In genomic region chr5:56479701-56480304, GRCh38 we compare ENCODE assay signal across 8 cellular contexts.
DNase-seq lines count a peak whose midpoint lies in the region; ATAC-seq, FAIRE-seq and TF ChIP-seq lines count a peak whose summit lies in the region.

No MANE protein-coding gene starts in this region.

- CTCF ChIA-PET in Caco-2 (lab: Charles Lee), result interaction anchor here (0.9 to 3.1 kb wide), 3 partner anchors 77 to 345 kb away, joined by 3 to 12 read pairs (median 3); no protein-coding TSS in a partner anchor

- no peak overlapping the region for H3K9ac ChIP-seq in iPS-15b (ENCODE audit: low read depth, low read length)

- H3K4me3 ChIP-seq in Caco-2 (ENCODE audit: low read depth, low read length), result peak overlapping the region; percentile 56
- peak overlapping the region; percentile 57 for H3K4me3 ChIP-seq in iPS-15b (ENCODE audit: low read depth, low read length)

- ATAC-seq in HG02981 (IDR thresholded peaks at IDR 0.05; ENCODE audit: unreplicated experiment) (peak; percentile 37), HG02870 (IDR thresholded peaks at IDR 0.05; ENCODE audit: unreplicated experiment) (no peak)

- H3K27ac Mint-ChIP-seq in Caco-2 (ENCODE audit: unreplicated experiment), result peak overlapping the region; percentile 71

- no peak for TF ChIP-seq POLR2A in H54 (IDR thresholded peaks at IDR 0.05; ENCODE audit: low read depth, low read length)

- no peak for FAIRE-seq in H54 (lab: Jason Lieb, UNC)

- H3K4me3 Mint-ChIP-seq in Caco-2 (ENCODE audit: unreplicated experiment), result peak overlapping the region; percentile 69

- POLR2A ChIA-PET in Caco-2 (lab: Charles Lee), result interaction anchor here (1.0 to 1.7 kb wide), 7 partner anchors 12 to 209 kb away, joined by 3 to 8 read pairs (median 4); no protein-coding TSS in a partner anchor

- peaks cover 6% of the 10 kb centered on the region for H3K36me3 Mint-ChIP-seq in Caco-2 (ENCODE audit: insufficient read depth, unreplicated experiment)

- H3K9me3 ChIP-seq in Caco-2 (no peaks in the 10 kb centered on the region; the same call in 1 of the 2 replicates), iPS-15b (ENCODE audit: control insufficient read depth, insufficient read depth, low read length) (no peaks in the 10 kb centered on the region)

- intact Hi-C loops in Caco-2 (cut with micrococcal nuclease; ENCODE audit: unreplicated experiment), result loop anchor here (1.0 to 10.0 kb wide), 6 partner anchors 33 to 337 kb away; partner anchors contain the start of gene MAP3K1

- H3K9me3 Mint-ChIP-seq in Caco-2 (ENCODE audit: unreplicated experiment), result no peaks in the 10 kb centered on the region

- no peaks in the 10 kb centered on the region for H3K27me3 ChIP-seq in Caco-2 (replicated peaks; ENCODE audit: control insufficient read depth, insufficient read depth, low read length)
- peaks cover 49% of the 10 kb centered on the region for H3K27me3 ChIP-seq in iPS-15b (ENCODE audit: control insufficient read depth, insufficient read depth, low read length)

- H3K4me1 Mint-ChIP-seq in Caco-2 (ENCODE audit: low read depth, unreplicated experiment), result peaks cover 34% of the 10 kb centered on the region

- no peak for TF ChIP-seq CTCF in Caco-2 (IDR thresholded peaks at IDR 0.05; ENCODE audit: insufficient read depth in 1 of 2, low read depth in 1 of 2, low read length in 1 of 2, severe bottlenecking in 1 of 2, unreplicated experiment in 1 of 2)

- TSS peak; percentile 61 for BruUV-seq in Caco-2 (replicated peaks; lab: Mats Ljungman, UMichigan)

- DNase-seq in Caco-2 (no peak), H54 (ENCODE audit: insufficient read length, low spot score) (no peak), NCI-H82 (lab: John Stamatoyannopoulos, UW) (no peak)
- DNase-seq in activated T-cell treated with anti-CD3 and anti-CD28 coated beads, Interleukin-2, amount 50 U/mL, for 48 hours, result peak; percentile 28 to 45
- peak; percentile 36 for DNase-seq in stimulated activated CD4-positive, alpha-beta T cell treated with anti-CD3 and anti-CD28 coated beads, Interleukin-4, amount 100 ng/mL, for 24 hours

- no peaks in the 10 kb centered on the region for H3K27me3 Mint-ChIP-seq in Caco-2 (ENCODE audit: insufficient read depth, unreplicated experiment)

- H3K4me1 ChIP-seq in Caco-2, result peaks cover 57% of the 10 kb centered on the region
- peaks cover 7% of the 10 kb centered on the region for H3K4me1 ChIP-seq in iPS-15b (ENCODE audit: control insufficient read depth, insufficient read depth, low read length)

- H3K36me3 ChIP-seq in Caco-2 (ENCODE audit: control insufficient read depth, insufficient read depth, low read length) (no peaks in the 10 kb centered on the region), iPS-15b (ENCODE audit: control insufficient read depth, insufficient read depth, low read length) (no peaks in the 10 kb centered on the region)

Comparison
In these comparisons a context has a peak if more than half of its experiments do, and no peak if none do; other contexts are left out.
1. DNase-seq: peak in activated T-cell treated with anti-CD3 and anti-CD28 coated beads, Interleukin-2, amount 50 U/mL, for 48 hours (2 of 2) and stimulated activated CD4-positive, alpha-beta T cell treated with anti-CD3 and anti-CD28 coated beads, Interleukin-4, amount 100 ng/mL, for 24 hours (single experiment); none in Caco-2 (0 of 2), H54 (single experiment) and NCI-H82 (single experiment).